ENCODE assay signal across 11 cellular contexts in the genomic region with DNA sequence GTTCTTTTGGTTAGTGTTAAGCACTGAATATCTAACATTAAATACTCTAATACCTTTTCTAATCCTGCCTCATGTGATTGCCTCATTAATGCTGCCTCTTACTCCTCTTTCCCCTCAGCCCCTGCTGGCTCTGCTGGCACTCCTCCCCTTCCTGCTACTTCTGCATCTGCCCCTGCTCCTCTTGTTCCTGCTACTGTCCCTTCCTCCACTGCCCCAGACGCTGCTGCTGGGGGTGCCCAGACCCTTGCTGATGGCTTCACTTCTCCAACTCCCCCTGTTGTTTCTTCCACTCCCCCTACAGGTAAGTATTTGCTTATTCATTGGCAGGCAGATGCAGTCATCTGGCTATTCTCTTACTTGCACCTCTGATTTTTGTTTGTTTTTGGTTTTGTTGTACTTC.
DNase-seq lines count a peak whose midpoint lies in the region; ATAC-seq, FAIRE-seq and TF ChIP-seq lines count a peak whose summit lies in the region.
"Had no signal": no experiment of that assay in that cellular context is flagged by ENCODE, and none has a peak within 500 bp of the region (broad histone marks: within the 10 kb centered on the region; RNA-seq: fewer than 3 reads in every experiment).

No MANE protein-coding gene starts in this region.

- peaks cover 26% of the 10 kb centered on the region for H3K36me3 Mint-ChIP-seq in neural crest cell (ENCODE audit: low read depth)
- peaks cover 6% of the 10 kb centered on the region for H3K36me3 Mint-ChIP-seq in T-helper 17 cell (ENCODE audit: low read depth)

- H3K4me3 ChIP-seq in H1 (ENCODE audit: extremely low read depth in 1 of 4, insufficient read depth in 2 of 4, low read depth in 3 of 4, low read length in 4 of 4) = no peak overlapping the region
- H3K4me3 ChIP-seq: ovary, tibial artery had no signal

- H3K27me3 Mint-ChIP-seq in neural crest cell (ENCODE audit: low read depth) (no peaks in the 10 kb centered on the region), T-helper 17 cell (no peaks in the 10 kb centered on the region)

- H3K9me3 Mint-ChIP-seq in neural crest cell = peaks cover 2% of the 10 kb centered on the region

- no peak overlapping the region for H4K91ac ChIP-seq in H1 (replicated peaks; ENCODE audit: insufficient read length, low read length)

- H4K8ac ChIP-seq in H1 (ENCODE audit: extremely low read depth, insufficient read depth, low read length) = no peak overlapping the region

- H3K23ac ChIP-seq in H1 (ENCODE audit: insufficient read length) = no peak overlapping the region

- H3K4me3 Mint-ChIP-seq in neural crest cell = no peak overlapping the region
- H3K4me3 Mint-ChIP-seq in T-helper 17 cell = no peak overlapping the region

- H3K27me3 ChIP-seq in H1 (replicated peaks in 1 of 4; ENCODE audit: control insufficient read depth in 3 of 4, extremely low read depth in 1 of 4, insufficient read depth in 3 of 4, low read length in 3 of 4) = no peaks in the 10 kb centered on the region
- H3K27me3 ChIP-seq: ovary, tibial artery had no signal

- no peak overlapping the region for H3K9ac ChIP-seq in H1 (replicated peaks in 1 of 4; ENCODE audit: extremely low read depth in 1 of 4, low read depth in 3 of 4, low read length in 3 of 4)

- no peak overlapping the region for H2BK20ac ChIP-seq in H1 (ENCODE audit: low read length)

- H4K5ac ChIP-seq in H1 (ENCODE audit: insufficient read length, low read depth, low read length) = no peak overlapping the region

- no peaks in the 10 kb centered on the region for H3K23me2 ChIP-seq in H1 (ENCODE audit: low read depth, low read length)

- H3K9me3 ChIP-seq in H1 (ENCODE audit: insufficient read depth in 2 of 2, low read depth in 1 of 2, low read length in 1 of 2) (no peaks in the 10 kb centered on the region), T-helper 17 cell (ENCODE audit: control insufficient read depth, low read length, poor library complexity, severe bottlenecking) (no peaks in the 10 kb centered on the region)
- H3K9me3 ChIP-seq: ovary, tibial artery had no signal

- in situ Hi-C loops in GM13976 (cut with MboI; ENCODE audit: low sequenced_read_pairs, unreplicated experiment) = no loop called here

- H3K14ac ChIP-seq in H1 (ENCODE audit: insufficient read length) = no peak overlapping the region

- no peak overlapping the region for H2BK120ac ChIP-seq in H1 (replicated peaks; ENCODE audit: low read depth, low read length)

- 0 out of 3 replicates have a peak, but pooled peaks of 1 of the 2 experiments have one; percentile 51 for TF ChIP-seq EP300 in H1 (IDR thresholded peaks at IDR 0.05; ENCODE audit: borderline replicate concordance in 1 of 2, low read depth in 2 of 2, low read length in 2 of 2)

- no peak overlapping the region for H2BK5ac ChIP-seq in H1 (ENCODE audit: low read depth, low read length)

- no peaks in the 10 kb centered on the region; a peak in 1 of 7 replicates for H3K4me1 ChIP-seq in H1 (replicated peaks in 1 of 4; ENCODE audit: control insufficient read depth in 3 of 4, insufficient read depth in 4 of 4, low read length in 3 of 4)
- H3K4me1 ChIP-seq: tibial artery had no signal

- H3K4ac ChIP-seq in H1 (replicated peaks; ENCODE audit: insufficient read length, low read depth, low read length) = no peak overlapping the region

- TF ChIP-seq POLR2A in H1 (IDR thresholded peaks at IDR 0.05; ENCODE audit: control extremely low read depth in 1 of 2, low read depth in 2 of 2, low read length in 2 of 2) = no peak

- H3K79me1 ChIP-seq in H1 (ENCODE audit: low read depth, low read length) = no peaks in the 10 kb centered on the region

- no peak overlapping the region for H2BK12ac ChIP-seq in H1 (ENCODE audit: low read depth, low read length)

- WGBS in H1 (ENCODE audit: extremely low coverage in 1 of 2, insufficient coverage in 1 of 2, insufficient read length in 1 of 2, insufficient replicate concordance in 2 of 2, low coverage in 1 of 2, low lambda C conversion rate in 2 of 2, missing lambda C conversion rate in 1 of 2), 2 experiments = 14% methylated on average over 1 of the region's 1 CpG; no CpG with 5 or more reads in 1 of the 2 experiments

- H3K27ac ChIP-seq in H1 (ENCODE audit: low read depth, low read length) = no peak overlapping the region
- H3K27ac ChIP-seq: ovary, tibial artery had no signal

- no peak overlapping the region for H3K4me2 ChIP-seq in H1 (ENCODE audit: insufficient read depth in 1 of 2, low read depth in 2 of 2, low read length in 2 of 2)

- H2AFZ ChIP-seq in H1 (ENCODE audit: low read length) = no peak overlapping the region

- H3K4me1 Mint-ChIP-seq in neural crest cell = peaks cover 11% of the 10 kb centered on the region
- H3K4me1 Mint-ChIP-seq in T-helper 17 cell = peaks cover 2% of the 10 kb centered on the region

- peak; percentile 82 for FAIRE-seq in H1 (lab: Jason Lieb, UNC)

- H3K27ac Mint-ChIP-seq in neural crest cell (ENCODE audit: unreplicated experiment) (no peak overlapping the region), T-helper 17 cell (no peak overlapping the region)

- peak; percentile 62 for TF ChIP-seq RAD21 in H1 (IDR thresholded peaks at IDR 0.05 in 1 of 2, conservative IDR thresholded peaks at IDR 0.05 in 1 of 2; ENCODE audit: low read depth in 2 of 2, low read length in 2 of 2)

- no peak overlapping the region for H2BK15ac ChIP-seq in H1 (ENCODE audit: low read length)

- TF ChIP-seq CTCF in GM12872 (IDR thresholded peaks at IDR 0.05; ENCODE audit: insufficient read depth, low read depth, low read length) (peak; percentile 20; the same call in 1 of the 3 replicates), H1 (IDR thresholded peaks at IDR 0.05; ENCODE audit: control extremely low read depth in 1 of 3, insufficient read depth in 1 of 3, low read depth in 1 of 3, low read length in 3 of 3) (peak; percentile 18 to 77 (median 62)), neural crest cell (conservative IDR thresholded peaks at IDR 0.05) (peak; percentile 50), GM13976 (IDR thresholded peaks at IDR 0.05; ENCODE audit: borderline replicate concordance, control extremely low read depth, extremely low read depth, insufficient read depth, missing control alignments) (no peak)

- ATAC-seq in T-helper 17 cell = no peak

- DNase-seq in NCI-H524 (lab: John Stamatoyannopoulos, UW) (peak; percentile 2 to 54), H1 (ENCODE audit: low read depth in 1 of 2, low spot score in 2 of 2) (peak; percentile 69 to 78), neural crest cell (ENCODE audit: low read depth, low spot score) (no peak), NCI-H128 (lab: John Stamatoyannopoulos, UW; ENCODE audit: unreplicated experiment) (no peak), GM13976 (ENCODE audit: low spot score) (no peak), T-helper 17 cell (no peak)
- DNase-seq: Karpas-422, NCI-H774, ovary, tibial artery had no signal

- H3K18ac ChIP-seq in H1 (ENCODE audit: extremely low read depth, low read length) = no peak overlapping the region

- POLR2A ChIA-PET in H1 (lab: Charles Lee; ENCODE audit: partially characterized antibody) = no interaction called here

- CTCF ChIA-PET in H1 (lab: Charles Lee; ENCODE audit: partially characterized antibody) = interaction anchor here (0.7 kb wide), 2 partner anchors 100 to 143 kb away, joined by 3 read pairs; no protein-coding TSS in a partner anchor

- peaks cover 0 to 47% (median 9%) of the 10 kb centered on the region in 4 experiments; a peak in 5 of 8 replicates for H3K36me3 ChIP-seq in H1 (ENCODE audit: control insufficient read depth in 2 of 4, insufficient read depth in 4 of 4, low read length in 3 of 4)
- H3K36me3 ChIP-seq: ovary had no signal

- no peaks in the 10 kb centered on the region for H3K79me2 ChIP-seq in H1 (ENCODE audit: control insufficient read depth in 1 of 2, insufficient read depth in 2 of 2, low read length in 2 of 2)

- H2AK5ac ChIP-seq in H1 (ENCODE audit: low read depth, low read length) = no peak overlapping the region

- H3K56ac ChIP-seq in H1 (replicated peaks; ENCODE audit: insufficient read length, low read depth, low read length) = no peak overlapping the region

- peaks cover 0 to 2% of the 10 kb centered on the region in 2 experiments for H4K20me1 ChIP-seq in H1 (replicated peaks in 1 of 2; ENCODE audit: control insufficient read depth in 1 of 2, insufficient read depth in 2 of 2, low read length in 2 of 2)

TF ChIP-seq in H1, 55 proteins besides CTCF, POLR2A, EP300 and RAD21 (continues in another document):
- TF ChIP-seq KDM4A (IDR thresholded peaks at IDR 0.05; ENCODE audit: low read depth, low read length, severe bottlenecking) (no peak), ASH2L (IDR thresholded peaks at IDR 0.05; ENCODE audit: low read length) (peak; percentile 20), SUZ12 (IDR thresholded peaks at IDR 0.05; ENCODE audit: low read length) (no peak), MAFK (IDR thresholded peaks at IDR 0.05; ENCODE audit: low read depth, low read length) (0 out of 2 replicates have a peak, but pooled peaks have one; percentile 17), HDAC6 (IDR thresholded peaks at IDR 0.05; ENCODE audit: low read depth, low read length) (no peak), SP2 (IDR thresholded peaks at IDR 0.05; ENCODE audit: low read length) (no peak), RXRA (IDR thresholded peaks at IDR 0.05; ENCODE audit: insufficient read depth, low read depth, low read length) (no peak), YY1 (IDR thresholded peaks at IDR 0.05; ENCODE audit: low read depth, low read length) (peak; percentile 49; the same call in 1 of the 2 replicates)

Comparison
In these comparisons a context has a peak if more than half of its experiments do, and no peak if none do; other contexts are left out.
1. DNase-seq: peak in NCI-H524 (2 of 2) and H1 (2 of 2); none in neural crest cell (single experiment), NCI-H128 (single experiment), GM13976 (single experiment) and T-helper 17 cell (0 of 3).